In the genomic region with DNA sequence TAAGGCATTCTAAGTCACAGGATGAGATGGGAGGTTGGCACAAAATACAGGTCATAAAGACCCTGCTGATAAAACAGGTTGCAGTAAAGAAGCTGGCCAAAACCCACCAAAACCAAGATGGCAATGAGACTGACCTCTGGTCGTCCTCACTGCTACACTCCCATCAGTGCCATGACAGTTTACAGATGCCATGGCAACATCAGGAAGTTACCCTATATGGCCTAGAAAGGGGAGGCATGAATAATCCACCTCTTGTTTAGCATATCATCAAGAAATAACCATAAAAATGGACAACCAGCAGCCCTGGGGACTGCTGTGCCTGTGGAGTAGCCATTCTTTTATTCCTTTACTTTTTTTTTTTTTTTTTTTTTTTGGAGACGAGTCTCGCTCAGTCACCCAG, we compare ENCODE assay signal across 16 cellular contexts. TPM values are rescaled to one million over a fixed set of nuclear protein-coding genes. Genes with fewer than 3 reads are reported as not detected.
DNase-seq lines count a peak whose midpoint lies in the region; ATAC-seq, FAIRE-seq and TF ChIP-seq lines count a peak whose summit lies in the region.
"Not testable (repeated sequence)": the region's sequence is repeated elsewhere in the genome, so short reads cannot be mapped to it uniquely, and the experiment has no call there.
"Had no signal": no experiment of that assay in that cellular context is flagged by ENCODE, and none has a peak within 500 bp of the region (broad histone marks: within the 10 kb centered on the region; RNA-seq: fewer than 3 reads in every experiment).

No MANE protein-coding gene starts in this region.

- H3K36me3 ChIP-seq in K562 (ENCODE audit: control insufficient read depth, insufficient read depth, low read length); left ventricle myocardium inferior; skeletal muscle tissue (ENCODE audit: control insufficient read depth in 3 of 3, insufficient read depth in 3 of 3, low read length in 3 of 3); testis (ENCODE audit: low read depth, missing control alignments): not testable (repeated sequence)

- not testable (repeated sequence) for FAIRE-seq in K562 (lab: Jason Lieb, UNC)

- not testable (repeated sequence) for TF ChIP-seq RAD21 in K562 (CRISPR knock-in tag; conservative IDR thresholded peaks at IDR 0.05 in 1 of 2, IDR thresholded peaks at IDR 0.05 in 1 of 2)

- CTCF ChIA-PET in K562 (lab: Yijun Ruan, JAX; ENCODE audit: low intra/inter-chr PET ratio): not testable (repeated sequence)

- H3K9me1 ChIP-seq in K562 (ENCODE audit: control insufficient read depth, insufficient read depth, low read length): not testable (repeated sequence)

- ATAC-seq in K562: not testable (repeated sequence)

- in situ Hi-C loops in K562 (cut with MboI): not testable (repeated sequence)

- not testable (repeated sequence) for TF ChIP-seq CTCF in K562 (IDR thresholded peaks at IDR 0.05 in 2 of 3, conservative IDR thresholded peaks at IDR 0.05 in 1 of 3; ENCODE audit: insufficient read depth in 2 of 3, low read depth in 1 of 3, low read length in 3 of 3); dorsolateral prefrontal cortex (IDR thresholded peaks at IDR 0.05 in 54 of 56, conservative IDR thresholded peaks at IDR 0.05 in 2 of 56; ENCODE audit: low read depth in 1 of 56, partially characterized antibody in 56 of 56); left ventricle myocardium inferior (IDR thresholded peaks at IDR 0.05; ENCODE audit: borderline replicate concordance); testis (IDR thresholded peaks at IDR 0.05)

- not testable (repeated sequence) for H2AFZ ChIP-seq in K562 (ENCODE audit: low read depth, low read length)

- WGBS in K562 (ENCODE audit: insufficient coverage, low coverage, missing lambda C conversion rate): 0% methylated on average over 1 of the region's 3 CpGs
- 90 to 93% methylated on average over 3 of the region's 3 CpGs for WGBS in testis, 2 donors

- intact Hi-C loops in K562 (cut with micrococcal nuclease); dorsolateral prefrontal cortex (cut with DNase I); left ventricle myocardium inferior (cut with micrococcal nuclease); testis (cut with DNase I; ENCODE audit: low total_unique reads): not testable (repeated sequence)

- H3K9ac ChIP-seq in K562 (ENCODE audit: insufficient read depth in 1 of 2, low read depth in 2 of 2, low read length in 2 of 2); skeletal muscle tissue (ENCODE audit: low read depth in 1 of 3, low read length in 3 of 3): not testable (repeated sequence)

- H3K9me3 ChIP-seq in K562 (replicated peaks; ENCODE audit: control insufficient read depth, insufficient read depth, low read depth, low read length); left ventricle myocardium inferior (replicated peaks); skeletal muscle tissue (ENCODE audit: control insufficient read depth in 3 of 3, low read length in 3 of 3); testis: not testable (repeated sequence)

- H3K4me2 ChIP-seq in K562 (ENCODE audit: insufficient read depth, low read length): not testable (repeated sequence)

- not testable (repeated sequence) for TF ChIP-seq POLR2A in K562 (conservative IDR thresholded peaks at IDR 0.05); testis (IDR thresholded peaks at IDR 0.05)

- POLR2A ChIA-PET in K562 (lab: Yijun Ruan, JAX): interaction anchor here (1.0 kb wide), 1 partner anchor 22 kb away, joined by 3 read pairs; no protein-coding TSS in a partner anchor

- TF ChIP-seq EP300 in K562 (IDR thresholded peaks at IDR 0.05; ENCODE audit: low read length): not testable (repeated sequence)

- not testable (repeated sequence) for H3K27ac ChIP-seq in K562 (ENCODE audit: extremely low read depth, low read depth, low read length)
- peak overlapping the region; percentile 35 to 100 (median 100) for H3K27ac ChIP-seq in dorsolateral prefrontal cortex
- peak overlapping the region; percentile 73 for H3K27ac ChIP-seq in left ventricle myocardium inferior (replicated peaks)
- H3K27ac ChIP-seq in layer of hippocampus (ENCODE audit: low read depth, low read length): peak overlapping the region; percentile 80
- H3K27ac ChIP-seq in skeletal muscle tissue (ENCODE audit: low read depth, low read length): peak overlapping the region; percentile 86
- peak overlapping the region in 1 of 2 donors; percentile 50 for H3K27ac ChIP-seq in testis

- H3K79me2 ChIP-seq in K562 (ENCODE audit: control insufficient read depth, insufficient read depth, low read length): not testable (repeated sequence)

- not testable (repeated sequence) for H4K20me1 ChIP-seq in K562 (replicated peaks; ENCODE audit: control insufficient read depth, insufficient read depth, low read length)

- not testable (repeated sequence) for BruUV-seq in K562 (replicated peaks; lab: Mats Ljungman, UMichigan)

- not testable (repeated sequence) for DNase-seq in K562 (ENCODE audit: extremely low read depth in 1 of 4, low spot score in 3 of 4); left ventricle myocardium inferior
- peak in 1 of 10 donors; percentile 4 for DNase-seq in dorsolateral prefrontal cortex
- DNase-seq in testis: peak; percentile 2

- not testable (repeated sequence) for H3K4me1 ChIP-seq in K562 (replicated peaks in 1 of 2; ENCODE audit: control insufficient read depth in 2 of 2, insufficient read depth in 2 of 2, low read length in 2 of 2); testis
- H3K4me1 ChIP-seq in left ventricle myocardium inferior (peaks cover 32% of the 10 kb centered on the region), skeletal muscle tissue (ENCODE audit: control insufficient read depth in 3 of 3, insufficient read depth in 3 of 3, low read length in 3 of 3) (peaks cover 5 to 22% (median 9%) of the 10 kb centered on the region in 3 donors)

- H3K27me3 ChIP-seq in K562 (ENCODE audit: control insufficient read depth in 2 of 2, insufficient read depth in 2 of 2, low read length in 2 of 2): peaks cover 17 to 18% of the 10 kb centered on the region in 2 experiments; a peak in 3 of 5 replicates
- not testable (repeated sequence) for H3K27me3 ChIP-seq in dorsolateral prefrontal cortex; left ventricle myocardium inferior (ENCODE audit: low read depth); layer of hippocampus (ENCODE audit: control insufficient read depth, insufficient read depth, low read length); skeletal muscle tissue (ENCODE audit: control insufficient read depth in 3 of 3, insufficient read depth in 3 of 3, low read length in 3 of 3); testis

- not testable (repeated sequence) for H3K4me3 ChIP-seq in K562; dorsolateral prefrontal cortex; left ventricle myocardium inferior; skeletal muscle tissue (ENCODE audit: low read length in 3 of 3); testis

RNA-seq across cellular contexts. Expression of gene HHATL, which starts 19.8 kb away (rescaled TPM):
- total RNA-seq in K562 (2011; cell fraction: chromatin; rRNA removed; ENCODE audit: low replicate concordance): not detected in 2 replicates
- total RNA-seq in K562 (2011; cell fraction: nucleolus; rRNA removed): not detected in 2 replicates
- total RNA-seq in K562 (2011; cell fraction: nucleoplasm; rRNA removed): not detected in 2 replicates
- total RNA-seq in K562 (2014; rRNA removed) (not detected in 2 replicates), K562 (2014; rRNA removed; fragmentation: Illumina TruSeq; extraction: Trizol) (not detected in 2 replicates), K562 (2015; rRNA removed; fragmentation: Illumina TruSeq; extraction: Trizol) (not detected in 2 replicates), K562 (2021) (not detected in 2 replicates), dorsolateral prefrontal cortex (100 to 1,000 TPM in 90 of 120 experiments, 10 to 100 TPM in 30; 39.4 to 400 (median 145) TPM), left ventricle myocardium inferior (552 TPM), skeletal muscle tissue (23.0 TPM), testis (1 to 10 TPM; 6.4 to 7.2 TPM)
- polyA plus RNA-seq in K562 (2011; rRNA removed) (not detected in 2 replicates), K562 (2014; fragmentation: Illumina TruSeq; extraction: Trizol) (not detected in 2 replicates), K562 (2014; fragmentation: Nextera tagmentation; extraction: Ambion mirVana) (not detected), K562 (2014; rRNA removed) (not detected in 2 replicates), testis (ENCODE audit: insufficient read depth, low read depth, low replicate concordance) (6.1 TPM)
- polyA plus RNA-seq in K562 (2011; cell fraction: cytosol; rRNA removed): not detected in 2 replicates
- not detected in 2 replicates for polyA plus RNA-seq in K562 (2011; cell fraction: nucleus; rRNA removed)
- not detected in 2 replicates for polyA plus RNA-seq in K562 (2012)
- polyA minus RNA-seq in K562 (2011; rRNA and poly(A)+ RNA removed): not detected in 2 replicates
- not detected in 2 replicates for polyA minus RNA-seq in K562 (2011; cell fraction: cytosol; rRNA and poly(A)+ RNA removed)
- not detected in 2 replicates for polyA minus RNA-seq in K562 (2011; cell fraction: nucleus; rRNA and poly(A)+ RNA removed)
- total RNA-seq: A172; A673; Calu3; CD4-positive, alpha-beta memory T cell; Daoy; G401; GM23338; H4 had no signal
- polyA plus RNA-seq: BJ; CD4-positive, alpha-beta memory T cell; GM23338 had no signal

RNA-seq across cellular contexts. Expression of gene KLHL40, which starts 37.1 kb away (rescaled TPM):
- not detected in 2 replicates for total RNA-seq in K562 (2011; cell fraction: chromatin; rRNA removed; ENCODE audit: low replicate concordance)
- not detected in 2 replicates for total RNA-seq in K562 (2011; cell fraction: nucleolus; rRNA removed)
- total RNA-seq in K562 (2011; cell fraction: nucleoplasm; rRNA removed): not detected in 2 replicates
- total RNA-seq in K562 (2014; rRNA removed): not detected in 2 replicates
- total RNA-seq in K562 (2014; rRNA removed; fragmentation: Illumina TruSeq; extraction: Trizol): not detected in 2 replicates
- total RNA-seq in K562 (2015; rRNA removed; fragmentation: Illumina TruSeq; extraction: Trizol): not detected in 2 replicates
- total RNA-seq in K562 (2021): not detected in 2 replicates
- not detected in 2 replicates for polyA plus RNA-seq in K562 (2011; rRNA removed)
- polyA plus RNA-seq in K562 (2011; cell fraction: cytosol; rRNA removed): not detected in 2 replicates
- polyA plus RNA-seq in K562 (2011; cell fraction: nucleus; rRNA removed): not detected in 2 replicates
- not detected in 2 replicates for polyA plus RNA-seq in K562 (2012)
- not detected in 2 replicates for polyA plus RNA-seq in K562 (2014; fragmentation: Illumina TruSeq; extraction: Trizol)
- polyA plus RNA-seq in K562 (2014; fragmentation: Nextera tagmentation; extraction: Ambion mirVana): not detected
- polyA plus RNA-seq in K562 (2014; rRNA removed): not detected in 2 replicates
- polyA minus RNA-seq in K562 (2011; rRNA and poly(A)+ RNA removed): not detected in 2 replicates
- not detected in 2 replicates for polyA minus RNA-seq in K562 (2011; cell fraction: cytosol; rRNA and poly(A)+ RNA removed)
- not detected in 2 replicates for polyA minus RNA-seq in K562 (2011; cell fraction: nucleus; rRNA and poly(A)+ RNA removed)
- total RNA-seq in dorsolateral prefrontal cortex: under 1 TPM in 16 of 120 experiments, not detected in 104; 0.16 to 0.51 (median 0.24) TPM
- 0.22 TPM for total RNA-seq in left ventricle myocardium inferior
- 179 TPM for total RNA-seq in skeletal muscle tissue
- 1 to 10 TPM in 1 of 2 donors, under 1 TPM in 1; 0.62 to 3.1 TPM for total RNA-seq in testis
- 3.2 TPM for polyA plus RNA-seq in testis (ENCODE audit: insufficient read depth, low read depth, low replicate concordance)
- total RNA-seq: A172; A673; Calu3; CD4-positive, alpha-beta memory T cell; Daoy; G401; GM23338; H4; H9 had no signal
- polyA plus RNA-seq: BJ; CD4-positive, alpha-beta memory T cell; GM23338 had no signal

RNA-seq across cellular contexts. Expression of gene CCDC13, which starts 50.6 kb away (rescaled TPM):
- total RNA-seq in K562 (2011; cell fraction: chromatin; rRNA removed; ENCODE audit: low replicate concordance): 0.51 and 1.0 TPM in 2 replicates
- 0.53 TPM in 1 of 2 replicates, not detected in the other for total RNA-seq in K562 (2011; cell fraction: nucleolus; rRNA removed)
- 0.69 TPM in 1 of 2 replicates, not detected in the other for total RNA-seq in K562 (2011; cell fraction: nucleoplasm; rRNA removed)
- 0.53 and 0.68 TPM in 2 replicates for total RNA-seq in K562 (2014; rRNA removed)
- total RNA-seq in K562 (2014; rRNA removed; fragmentation: Illumina TruSeq; extraction: Trizol): 0.67 TPM in 1 of 2 replicates, not detected in the other
- total RNA-seq in K562 (2015; rRNA removed; fragmentation: Illumina TruSeq; extraction: Trizol): 0.26 and 0.54 TPM in 2 replicates
- total RNA-seq in K562 (2021): 0.24 and 0.49 TPM in 2 replicates
- polyA plus RNA-seq in K562 (2011; rRNA removed): 0.22 TPM in 1 of 2 replicates, not detected in the other
- 0.06 and 0.09 TPM in 2 replicates for polyA plus RNA-seq in K562 (2011; cell fraction: cytosol; rRNA removed)
- 0.47 and 0.63 TPM in 2 replicates for polyA plus RNA-seq in K562 (2011; cell fraction: nucleus; rRNA removed)
- polyA plus RNA-seq in K562 (2012): 0.30 and 0.46 TPM in 2 replicates
- 0.28 and 0.29 TPM in 2 replicates for polyA plus RNA-seq in K562 (2014; fragmentation: Illumina TruSeq; extraction: Trizol)
- polyA plus RNA-seq in K562 (2014; fragmentation: Nextera tagmentation; extraction: Ambion mirVana): under 1 TPM; 0.20 to 0.70 TPM
- 0.48 and 0.89 TPM in 2 replicates for polyA plus RNA-seq in K562 (2014; rRNA removed)
- not detected in 2 replicates for polyA minus RNA-seq in K562 (2011; rRNA and poly(A)+ RNA removed)
- not detected in 2 replicates for polyA minus RNA-seq in K562 (2011; cell fraction: cytosol; rRNA and poly(A)+ RNA removed)
- polyA minus RNA-seq in K562 (2011; cell fraction: nucleus; rRNA and poly(A)+ RNA removed): not detected in 2 replicates
- total RNA-seq in dorsolateral prefrontal cortex: 10 to 100 TPM in 9 of 120 experiments, 1 to 10 TPM in 110, under 1 TPM in 1; 0.52 to 15.0 (median 6.0) TPM
- total RNA-seq in left ventricle myocardium inferior: 0.41 TPM
- not detected for total RNA-seq in skeletal muscle tissue
- total RNA-seq in testis: 10 to 100 TPM in 1 of 2 donors, 1 to 10 TPM in 1; 6.5 to 12.5 TPM
- 23.0 TPM for polyA plus RNA-seq in testis (ENCODE audit: insufficient read depth, low read depth, low replicate concordance)
- total RNA-seq: A172, A673, H4, H9 had no signal

Comparison
In these comparisons a context has a peak if more than half of its experiments do, and no peak if none do; other contexts are left out.
1. RNA of gene HHATL, which starts 19.8 kb away (total RNA-seq): 552 TPM in left ventricle myocardium inferior (single experiment), 39.4 to 400 TPM in dorsolateral prefrontal cortex, 23.0 TPM in skeletal muscle tissue (single experiment) and 6.4 to 7.2 TPM in testis; not detected in K562; every median in the first group is over 4 times any median in the second.
2. RNA of gene KLHL40, which starts 37.1 kb away (total RNA-seq): 179 TPM in skeletal muscle tissue (single experiment); 0.62 to 3.1 TPM in testis, 0.22 TPM in left ventricle myocardium inferior (single experiment), 0.16 to 0.51 TPM in dorsolateral prefrontal cortex and not detected in K562; every median in the first group is over 10 times any median in the second.